ENCODE assay signal across 2 cellular contexts in genomic region chr1:21539933-21540332, GRCh38.
TF ChIP-seq lines count a peak whose summit lies in the region.

No MANE protein-coding gene starts in this region.

TF ChIP-seq in K562, 482 proteins besides CTCF, POLR2A, EP300 and RAD21:
- TF ChIP-seq YY1 (IDR thresholded peaks at IDR 0.05; ENCODE audit: borderline replicate concordance in 1 of 3, control insufficient read depth in 1 of 3, extremely low read depth in 1 of 3, insufficient read depth in 3 of 3, insufficient read length in 1 of 3, insufficient replicate concordance in 2 of 3, low read depth in 1 of 3, low read length in 2 of 3), result peak in 1 of 3 experiments; percentile 35
- no peak for TF ChIP-seq KAT2B (IDR thresholded peaks at IDR 0.05; ENCODE audit: low read depth, low read length)

TF ChIP-seq in HepG2, 621 proteins besides CTCF, POLR2A, EP300 and RAD21 (continues in another document):
- TF ChIP-seq PATZ1 (CRISPR knock-in tag; IDR thresholded peaks at IDR 0.05), result no peak
- TF ChIP-seq, protein P1, sequence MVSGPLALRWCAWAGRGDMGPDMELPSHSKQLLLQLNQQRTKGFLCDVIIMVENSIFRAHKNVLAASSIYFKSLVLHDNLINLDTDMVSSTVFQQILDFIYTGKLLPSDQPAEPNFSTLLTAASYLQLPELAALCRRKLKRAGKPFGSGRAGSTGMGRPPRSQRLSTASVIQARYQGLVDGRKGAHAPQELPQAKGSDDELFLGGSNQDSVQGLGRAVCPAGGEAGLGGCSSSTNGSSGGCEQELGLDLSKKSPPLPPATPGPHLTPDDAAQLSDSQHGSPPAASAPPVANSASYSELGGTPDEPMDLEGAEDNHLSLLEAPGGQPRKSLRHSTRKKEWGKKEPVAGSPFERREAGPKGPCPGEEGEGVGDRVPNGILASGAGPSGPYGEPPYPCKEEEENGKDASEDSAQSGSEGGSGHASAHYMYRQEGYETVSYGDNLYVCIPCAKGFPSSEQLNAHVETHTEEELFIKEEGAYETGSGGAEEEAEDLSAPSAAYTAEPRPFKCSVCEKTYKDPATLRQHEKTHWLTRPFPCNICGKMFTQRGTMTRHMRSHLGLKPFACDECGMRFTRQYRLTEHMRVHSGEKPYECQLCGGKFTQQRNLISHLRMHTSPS (CRISPR knock-in tag; IDR thresholded peaks at IDR 0.05; ENCODE audit: low read depth), result 0 out of 2 replicates have a peak, but pooled peaks have one; percentile 32
- peak; percentile 25 for TF ChIP-seq XRCC5 (optimal IDR thresholded peaks at IDR 0.05; ENCODE audit: low read length)
- no peak for TF ChIP-seq ZMYM3 (CRISPR knock-in tag; IDR thresholded peaks at IDR 0.05)
- TF ChIP-seq, protein P2, sequence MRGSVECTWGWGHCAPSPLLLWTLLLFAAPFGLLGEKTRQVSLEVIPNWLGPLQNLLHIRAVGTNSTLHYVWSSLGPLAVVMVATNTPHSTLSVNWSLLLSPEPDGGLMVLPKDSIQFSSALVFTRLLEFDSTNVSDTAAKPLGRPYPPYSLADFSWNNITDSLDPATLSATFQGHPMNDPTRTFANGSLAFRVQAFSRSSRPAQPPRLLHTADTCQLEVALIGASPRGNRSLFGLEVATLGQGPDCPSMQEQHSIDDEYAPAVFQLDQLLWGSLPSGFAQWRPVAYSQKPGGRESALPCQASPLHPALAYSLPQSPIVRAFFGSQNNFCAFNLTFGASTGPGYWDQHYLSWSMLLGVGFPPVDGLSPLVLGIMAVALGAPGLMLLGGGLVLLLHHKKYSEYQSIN (CRISPR knock-in tag; IDR thresholded peaks at IDR 0.05; ENCODE audit: borderline replicate concordance), result no peak
- TF ChIP-seq, protein P3, sequence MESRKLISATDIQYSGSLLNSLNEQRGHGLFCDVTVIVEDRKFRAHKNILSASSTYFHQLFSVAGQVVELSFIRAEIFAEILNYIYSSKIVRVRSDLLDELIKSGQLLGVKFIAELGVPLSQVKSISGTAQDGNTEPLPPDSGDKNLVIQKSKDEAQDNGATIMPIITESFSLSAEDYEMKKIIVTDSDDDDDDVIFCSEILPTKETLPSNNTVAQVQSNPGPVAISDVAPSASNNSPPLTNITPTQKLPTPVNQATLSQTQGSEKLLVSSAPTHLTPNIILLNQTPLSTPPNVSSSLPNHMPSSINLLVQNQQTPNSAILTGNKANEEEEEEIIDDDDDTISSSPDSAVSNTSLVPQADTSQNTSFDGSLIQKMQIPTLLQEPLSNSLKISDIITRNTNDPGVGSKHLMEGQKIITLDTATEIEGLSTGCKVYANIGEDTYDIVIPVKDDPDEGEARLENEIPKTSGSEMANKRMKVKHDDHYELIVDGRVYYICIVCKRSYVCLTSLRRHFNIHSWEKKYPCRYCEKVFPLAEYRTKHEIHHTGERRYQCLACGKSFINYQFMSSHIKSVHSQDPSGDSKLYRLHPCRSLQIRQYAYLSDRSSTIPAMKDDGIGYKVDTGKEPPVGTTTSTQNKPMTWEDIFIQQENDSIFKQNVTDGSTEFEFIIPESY (CRISPR knock-in tag; IDR thresholded peaks at IDR 0.05), result peak; percentile 63
- no peak for TF ChIP-seq HMGA1 (CRISPR knock-in tag; conservative IDR thresholded peaks at IDR 0.05)
- TF ChIP-seq, protein P4, sequence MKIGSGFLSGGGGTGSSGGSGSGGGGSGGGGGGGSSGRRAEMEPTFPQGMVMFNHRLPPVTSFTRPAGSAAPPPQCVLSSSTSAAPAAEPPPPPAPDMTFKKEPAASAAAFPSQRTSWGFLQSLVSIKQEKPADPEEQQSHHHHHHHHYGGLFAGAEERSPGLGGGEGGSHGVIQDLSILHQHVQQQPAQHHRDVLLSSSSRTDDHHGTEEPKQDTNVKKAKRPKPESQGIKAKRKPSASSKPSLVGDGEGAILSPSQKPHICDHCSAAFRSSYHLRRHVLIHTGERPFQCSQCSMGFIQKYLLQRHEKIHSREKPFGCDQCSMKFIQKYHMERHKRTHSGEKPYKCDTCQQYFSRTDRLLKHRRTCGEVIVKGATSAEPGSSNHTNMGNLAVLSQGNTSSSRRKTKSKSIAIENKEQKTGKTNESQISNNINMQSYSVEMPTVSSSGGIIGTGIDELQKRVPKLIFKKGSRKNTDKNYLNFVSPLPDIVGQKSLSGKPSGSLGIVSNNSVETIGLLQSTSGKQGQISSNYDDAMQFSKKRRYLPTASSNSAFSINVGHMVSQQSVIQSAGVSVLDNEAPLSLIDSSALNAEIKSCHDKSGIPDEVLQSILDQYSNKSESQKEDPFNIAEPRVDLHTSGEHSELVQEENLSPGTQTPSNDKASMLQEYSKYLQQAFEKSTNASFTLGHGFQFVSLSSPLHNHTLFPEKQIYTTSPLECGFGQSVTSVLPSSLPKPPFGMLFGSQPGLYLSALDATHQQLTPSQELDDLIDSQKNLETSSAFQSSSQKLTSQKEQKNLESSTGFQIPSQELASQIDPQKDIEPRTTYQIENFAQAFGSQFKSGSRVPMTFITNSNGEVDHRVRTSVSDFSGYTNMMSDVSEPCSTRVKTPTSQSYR (CRISPR knock-in tag; IDR thresholded peaks at IDR 0.05; ENCODE audit: borderline replicate concordance), result peak; percentile 43; the same call in 1 of the 2 replicates
- no peak for TF ChIP-seq AHDC1 (CRISPR knock-in tag; IDR thresholded peaks at IDR 0.05; ENCODE audit: borderline replicate concordance)
- TF ChIP-seq, protein P5, sequence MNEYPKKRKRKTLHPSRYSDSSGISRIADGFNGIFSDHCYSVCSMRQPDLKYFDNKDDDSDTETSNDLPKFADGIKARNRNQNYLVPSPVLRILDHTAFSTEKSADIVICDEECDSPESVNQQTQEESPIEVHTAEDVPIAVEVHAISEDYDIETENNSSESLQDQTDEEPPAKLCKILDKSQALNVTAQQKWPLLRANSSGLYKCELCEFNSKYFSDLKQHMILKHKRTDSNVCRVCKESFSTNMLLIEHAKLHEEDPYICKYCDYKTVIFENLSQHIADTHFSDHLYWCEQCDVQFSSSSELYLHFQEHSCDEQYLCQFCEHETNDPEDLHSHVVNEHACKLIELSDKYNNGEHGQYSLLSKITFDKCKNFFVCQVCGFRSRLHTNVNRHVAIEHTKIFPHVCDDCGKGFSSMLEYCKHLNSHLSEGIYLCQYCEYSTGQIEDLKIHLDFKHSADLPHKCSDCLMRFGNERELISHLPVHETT (CRISPR knock-in tag; conservative IDR thresholded peaks at IDR 0.05), result no peak
- TF ChIP-seq PLSCR1 (CRISPR knock-in tag; IDR thresholded peaks at IDR 0.05; ENCODE audit: borderline replicate concordance), result no peak
- no peak for TF ChIP-seq ZSCAN12 (CRISPR knock-in tag; IDR thresholded peaks at IDR 0.05)
- no peak for TF ChIP-seq FOSL2 (CRISPR knock-in tag; IDR thresholded peaks at IDR 0.05)
- TF ChIP-seq RFX5 (IDR thresholded peaks at IDR 0.05; ENCODE audit: low read depth, low read length), result no peak
- no peak for TF ChIP-seq BCL6 (CRISPR knock-in tag; IDR thresholded peaks at IDR 0.05)
- TF ChIP-seq ZBED4 (CRISPR knock-in tag; IDR thresholded peaks at IDR 0.05; ENCODE audit: borderline replicate concordance), result no peak
- TF ChIP-seq ZC3H13 (CRISPR knock-in tag; IDR thresholded peaks at IDR 0.05), result no peak
- TF ChIP-seq ZNF224 (CRISPR knock-in tag; IDR thresholded peaks at IDR 0.05), result no peak
- no peak for TF ChIP-seq SRY (CRISPR knock-in tag; IDR thresholded peaks at IDR 0.05)
- no peak for TF ChIP-seq ZNF672 (CRISPR knock-in tag; IDR thresholded peaks at IDR 0.05)
- no peak for TF ChIP-seq ARNT2 (CRISPR knock-in tag; IDR thresholded peaks at IDR 0.05; ENCODE audit: low read depth)
- no peak for TF ChIP-seq E2F1 (CRISPR knock-in tag; IDR thresholded peaks at IDR 0.05)
- TF ChIP-seq ZNF83 (CRISPR knock-in tag; IDR thresholded peaks at IDR 0.05; ENCODE audit: borderline replicate concordance), result no peak
- TF ChIP-seq ATF7 (IDR thresholded peaks at IDR 0.05), result no peak
- no peak for TF ChIP-seq ATF7 (CRISPR knock-in tag; IDR thresholded peaks at IDR 0.05)
- TF ChIP-seq STAG1 (CRISPR knock-in tag; IDR thresholded peaks at IDR 0.05), result peak; percentile 9; the same call in 1 of the 2 replicates
- TF ChIP-seq ZNF777 (CRISPR knock-in tag; IDR thresholded peaks at IDR 0.05), result no peak
- TF ChIP-seq CREB3 (CRISPR knock-in tag; IDR thresholded peaks at IDR 0.05), result no peak
